In genomic region chr1:226526801-226527595, GRCh38 we compare ENCODE assay signal across 9 cellular contexts. TPM values are rescaled to one million over a fixed set of nuclear protein-coding genes. Genes with fewer than 3 reads are reported as not detected.
DNase-seq lines count a peak whose midpoint lies in the region; ATAC-seq and TF ChIP-seq lines count a peak whose summit lies in the region.
"Had no signal": no experiment of that assay in that cellular context is flagged by ENCODE, and none has a peak within 500 bp of the region (broad histone marks: within the 10 kb centered on the region; RNA-seq: fewer than 3 reads in every experiment).

No MANE protein-coding gene starts in this region.

- H3K9me3 ChIP-seq in HCT116 (ENCODE audit: control insufficient read depth in 1 of 2, insufficient read depth in 1 of 2, low read depth in 1 of 2, low read length in 2 of 2) (no peaks in the 10 kb centered on the region), heart right ventricle (peaks cover 0 to 16% (median 0%) of the 10 kb centered on the region in 11 donors), testis (no peaks in the 10 kb centered on the region)

- H3K36me3 ChIP-seq in HCT116 (ENCODE audit: control insufficient read depth in 1 of 2, insufficient read depth in 2 of 2, low read length in 2 of 2) (no peaks in the 10 kb centered on the region), heart right ventricle (no peaks in the 10 kb centered on the region), testis (ENCODE audit: low read depth, missing control alignments) (no peaks in the 10 kb centered on the region)

- H3K27me3 ChIP-seq in HCT116 (ENCODE audit: insufficient read depth, low read length), result no peaks in the 10 kb centered on the region
- no peaks in the 10 kb centered on the region for H3K27me3 ChIP-seq in heart right ventricle
- H3K27me3 ChIP-seq in testis, result no peaks in the 10 kb centered on the region

- CTCF ChIA-PET in HCT116 (lab: Charles Lee) (interaction anchor here (1.0 to 1.2 kb wide), 2 partner anchors 21 to 70 kb away, joined by 3 to 6 read pairs; no protein-coding TSS in a partner anchor), GM10248 (lab: Yijun Ruan, JAX) (interaction anchor here (0.8 kb wide), 1 partner anchor 21 kb away, joined by 4 read pairs; no protein-coding TSS in a partner anchor)

- peak overlapping the region; percentile 33; the same call in 1 of the 2 replicates for H3K27ac ChIP-seq in HCT116 (ENCODE audit: low read depth, low read length)
- H3K27ac ChIP-seq in heart right ventricle, result peak overlapping the region in 6 of 10 donors; percentile 30 to 69 (median 34)
- peak overlapping the region; percentile 42 to 65 for H3K27ac ChIP-seq in testis

- RAD21 ChIA-PET in HCT116 (lab: Charles Lee; ENCODE audit: low non-redundant PET in 1 of 2, low total read pairs in 2 of 2, uncharacterized antibody in 2 of 2, unreplicated experiment in 2 of 2), result no interaction called here

- intact Hi-C loops in HCT116 (cut with micrococcal nuclease) (no loop called here), heart right ventricle (cut with DNase I) (no loop called here), testis (cut with DNase I; ENCODE audit: low total_unique reads) (no loop called here)

- peak overlapping the region; percentile 23 to 27; a peak in 3 of 4 replicates for H3K4me3 ChIP-seq in HCT116 (replicated peaks in 1 of 2; ENCODE audit: low read depth in 1 of 2, low read length in 2 of 2)
- peak overlapping the region in 6 of 10 donors; percentile 15 to 26 (median 18) for H3K4me3 ChIP-seq in heart right ventricle
- peak overlapping the region; percentile 31 to 54 for H3K4me3 ChIP-seq in testis

- no peaks in the 10 kb centered on the region for H3K79me2 ChIP-seq in HCT116 (ENCODE audit: insufficient read depth, low read length)

- TF ChIP-seq POLR2A in HCT116 (IDR thresholded peaks at IDR 0.05; ENCODE audit: borderline replicate concordance, extremely low read depth, insufficient read depth, insufficient read length) (no peak), testis (IDR thresholded peaks at IDR 0.05) (no peak)

- peak overlapping the region; percentile 59 for H2AFZ ChIP-seq in HCT116 (ENCODE audit: low read depth, low read length, poor library complexity, severe bottlenecking)

- peaks cover 2 to 11% of the 10 kb centered on the region in 2 experiments; a peak in 1 of 4 replicates for H3K4me1 ChIP-seq in HCT116 (ENCODE audit: control insufficient read depth in 1 of 2, insufficient read depth in 2 of 2, low read length in 2 of 2)
- H3K4me1 ChIP-seq in heart right ventricle, result peaks cover 0 to 13% (median 0%) of the 10 kb centered on the region in 9 donors
- peaks cover 7% of the 10 kb centered on the region for H3K4me1 ChIP-seq in testis

- no peaks in the 10 kb centered on the region for H4K20me1 ChIP-seq in HCT116 (ENCODE audit: insufficient read depth)

- TF ChIP-seq CTCF in HCT116 (IDR thresholded peaks at IDR 0.05 in 2 of 3, conservative IDR thresholded peaks at IDR 0.05 in 1 of 3; ENCODE audit: borderline replicate concordance in 1 of 3, insufficient read depth in 1 of 3, low read depth in 2 of 3, low read length in 2 of 3), result no peak
- TF ChIP-seq CTCF in heart right ventricle (IDR thresholded peaks at IDR 0.05), result no peak
- no peak for TF ChIP-seq CTCF in testis (IDR thresholded peaks at IDR 0.05)
- no peak for TF ChIP-seq CTCF in GM10248 (IDR thresholded peaks at IDR 0.05; ENCODE audit: control extremely low read depth, extremely low read depth, low read depth, missing control alignments)

- WGBS in heart right ventricle, 2 donors, result 68 to 70% methylated on average over 21 of the region's 21 CpGs
- 36 to 58% methylated on average over 15 to 21 of the region's 21 CpGs for WGBS in testis, 2 donors

- TF ChIP-seq RAD21 in HCT116 (IDR thresholded peaks at IDR 0.05; ENCODE audit: low read depth), result no peak

- peak overlapping the region; percentile 53 for H3K4me2 ChIP-seq in HCT116 (ENCODE audit: low read length)

- POLR2A ChIA-PET in HCT116 (lab: Charles Lee) (interaction anchor here (0.8 to 1.5 kb wide), 3 partner anchors 9 to 119 kb away, joined by 3 to 4 read pairs (median 3); partner anchors contain the start of gene PARP1), GM10248 (lab: Yijun Ruan, JAX) (interaction anchor here (0.6 kb wide), 1 partner anchor 1938 kb away, joined by 3 read pairs; no protein-coding TSS in a partner anchor)

- DNase-seq in HCT116 (ENCODE audit: low read depth, low spot score), result peak; percentile 35
- peak; percentile 40 to 58 for DNase-seq in heart right ventricle
- DNase-seq in testis, result peak; percentile 83
- no peak for DNase-seq in GM10248 (ENCODE audit: extremely low spot score)
- no peak for DNase-seq in NCI-H524 treated with DMSO at 0.1 percent for 48 hours (lab: John Stamatoyannopoulos, UW)
- DNase-seq: activated CD4-positive, alpha-beta T cell treated with anti-CD3 and anti-CD28 coated beads, Interleukin-2, amount 50 U/mL, for 48 hours; NCI-H1694 treated with DMSO at 0.1 percent for 48 hours had no signal

- no peaks in the 10 kb centered on the region for H3K9me2 ChIP-seq in HCT116 (ENCODE audit: insufficient read depth)

- BruUV-seq in HCT116 (replicated peaks; lab: Mats Ljungman, UMichigan), result no TSS peak

- ATAC-seq in HCT116, result peak; percentile 97
- ATAC-seq in SK-N-SH treated with all-trans-retinoic acid at 6 μM for 48 hours, result peak; percentile 25; the same call in 2 of the 3 replicates
- peak; percentile 40 to 75 (median 65) for ATAC-seq in heart right ventricle
- no peak for ATAC-seq in GM19452 (IDR thresholded peaks at IDR 0.05; ENCODE audit: unreplicated experiment)

- H3K9ac ChIP-seq in HCT116 (ENCODE audit: low read length), result peak overlapping the region; percentile 40

TF ChIP-seq in HCT116, 20 proteins besides CTCF, POLR2A, EP300 and RAD21:
- TF ChIP-seq POLR2AphosphoS5 (IDR thresholded peaks at IDR 0.05; ENCODE audit: low read depth, low read length) (peak; percentile 67), SIN3A (IDR thresholded peaks at IDR 0.05; ENCODE audit: low read depth) (no peak)
TF ChIP-seq in HCT116: peak in this region for 1.

TF ChIP-seq in SK-N-SH treated with all-trans-retinoic acid at 6 μM for 48 hours, 23 proteins besides CTCF, POLR2A, EP300 and RAD21 (continues in another document):
- TF ChIP-seq GLIS3 (CRISPR knock-in tag; IDR thresholded peaks at IDR 0.05) (no peak), ISL1 (CRISPR knock-in tag; IDR thresholded peaks at IDR 0.05) (no peak), ZNF70 (CRISPR knock-in tag; IDR thresholded peaks at IDR 0.05) (no peak), TCF4 (CRISPR knock-in tag; IDR thresholded peaks at IDR 0.05; ENCODE audit: borderline replicate concordance) (no peak), ZFP3 (CRISPR knock-in tag; IDR thresholded peaks at IDR 0.05) (no peak), CSRNP3 (CRISPR knock-in tag; IDR thresholded peaks at IDR 0.05) (no peak), TOX (CRISPR knock-in tag; IDR thresholded peaks at IDR 0.05; ENCODE audit: borderline replicate concordance) (no peak)
- TF ChIP-seq, protein P1, sequence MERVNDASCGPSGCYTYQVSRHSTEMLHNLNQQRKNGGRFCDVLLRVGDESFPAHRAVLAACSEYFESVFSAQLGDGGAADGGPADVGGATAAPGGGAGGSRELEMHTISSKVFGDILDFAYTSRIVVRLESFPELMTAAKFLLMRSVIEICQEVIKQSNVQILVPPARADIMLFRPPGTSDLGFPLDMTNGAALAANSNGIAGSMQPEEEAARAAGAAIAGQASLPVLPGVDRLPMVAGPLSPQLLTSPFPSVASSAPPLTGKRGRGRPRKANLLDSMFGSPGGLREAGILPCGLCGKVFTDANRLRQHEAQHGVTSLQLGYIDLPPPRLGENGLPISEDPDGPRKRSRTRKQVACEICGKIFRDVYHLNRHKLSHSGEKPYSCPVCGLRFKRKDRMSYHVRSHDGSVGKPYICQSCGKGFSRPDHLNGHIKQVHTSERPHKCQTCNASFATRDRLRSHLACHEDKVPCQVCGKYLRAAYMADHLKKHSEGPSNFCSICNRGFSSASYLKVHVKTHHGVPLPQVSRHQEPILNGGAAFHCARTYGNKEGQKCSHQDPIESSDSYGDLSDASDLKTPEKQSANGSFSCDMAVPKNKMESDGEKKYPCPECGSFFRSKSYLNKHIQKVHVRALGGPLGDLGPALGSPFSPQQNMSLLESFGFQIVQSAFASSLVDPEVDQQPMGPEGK (CRISPR knock-in tag; IDR thresholded peaks at IDR 0.05; ENCODE audit: borderline replicate concordance), result no peak

RNA-seq across cellular contexts. Expression of gene STUM, which starts 21.6 kb away (rescaled TPM):
- total RNA-seq in HCT116 (2021; ENCODE audit: unreplicated experiment), result not detected
- polyA plus RNA-seq in HCT116 (2012), result not detected in 2 replicates
- total RNA-seq in heart right ventricle, result 1 to 10 TPM in 5 of 10 donors, under 1 TPM in 5; 0.36 to 2.8 (median 0.94) TPM
- 1 to 10 TPM in 1 of 2 donors, under 1 TPM in 1; 0.48 to 1.2 TPM for polyA plus RNA-seq in heart right ventricle
- total RNA-seq in testis, result 1 to 10 TPM; 2.5 to 3.7 TPM
- polyA plus RNA-seq in testis (ENCODE audit: insufficient read depth, low read depth, low replicate concordance), result 4.5 TPM

Comparison
In these comparisons a context has a peak if more than half of its experiments do, and no peak if none do; other contexts are left out.
1. DNase-seq: peak in HCT116 (single experiment), heart right ventricle (2 of 2) and testis (single experiment); none in GM10248 (single experiment) and NCI-H524 treated with DMSO at 0.1 percent for 48 hours (single experiment).
2. Peak in every context shown above with its lines, with median percentiles within 50 percentile points of each other: H3K27ac ChIP-seq and H3K4me3 ChIP-seq.